ENCODE assay signal across 15 cellular contexts in the genomic region with DNA sequence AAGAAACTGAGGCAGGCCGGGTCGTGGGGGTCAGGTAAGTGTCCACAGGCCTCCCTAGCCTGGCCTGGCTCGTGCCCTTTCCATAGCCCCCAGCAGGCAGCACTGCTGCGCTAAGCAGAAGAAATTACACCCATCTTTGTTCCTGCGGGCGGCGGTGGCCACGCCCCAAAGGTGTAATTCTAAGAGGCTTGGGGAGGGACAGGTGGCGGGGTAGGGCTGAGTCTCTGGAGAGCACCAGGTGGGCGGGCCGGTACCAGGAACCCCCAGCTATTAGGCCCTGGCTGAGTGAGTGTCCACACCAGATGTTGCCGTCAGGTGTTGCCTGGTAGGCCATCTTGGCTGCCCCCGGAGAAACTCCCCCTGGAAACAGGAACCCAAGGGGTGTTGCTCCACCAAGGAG. TPM values are rescaled to one million over a fixed set of nuclear protein-coding genes. Genes with fewer than 3 reads are reported as not detected.
DNase-seq lines count a peak whose midpoint lies in the region; ATAC-seq and TF ChIP-seq lines count a peak whose summit lies in the region.
"Had no signal": no experiment of that assay in that cellular context is flagged by ENCODE, and none has a peak within 500 bp of the region (broad histone marks: within the 10 kb centered on the region; RNA-seq: fewer than 3 reads in every experiment).

No MANE protein-coding gene starts in this region.

- no peaks in the 10 kb centered on the region for H3K9me3 ChIP-seq in Caco-2
- no peaks in the 10 kb centered on the region for H3K9me3 ChIP-seq in lower lobe of right lung
- H3K9me3 ChIP-seq in breast epithelium: no peaks in the 10 kb centered on the region
- H3K9me3 ChIP-seq: gastrocnemius medialis had no signal

- H3K36me3 ChIP-seq in Caco-2 (ENCODE audit: control insufficient read depth, insufficient read depth, low read length) (peaks cover 3% of the 10 kb centered on the region), lower lobe of right lung (no peaks in the 10 kb centered on the region), breast epithelium (no peaks in the 10 kb centered on the region)
- H3K36me3 ChIP-seq: gastrocnemius medialis had no signal

- H3K4me1 ChIP-seq in Caco-2: peaks cover 32% of the 10 kb centered on the region
- H3K4me1 ChIP-seq in lower lobe of right lung: peaks cover 9% of the 10 kb centered on the region
- no peaks in the 10 kb centered on the region for H3K4me1 ChIP-seq in breast epithelium

- H3K4me1 Mint-ChIP-seq in Caco-2 (ENCODE audit: low read depth, unreplicated experiment) (peaks cover 38% of the 10 kb centered on the region), mesothelial cell of epicardium (peaks cover 3% of the 10 kb centered on the region)

- BruUV-seq in Caco-2 (replicated peaks; lab: Mats Ljungman, UMichigan): no TSS peak

- H3K27ac ChIP-seq in lower lobe of right lung (no peak overlapping the region), breast epithelium (no peak overlapping the region)
- H3K27ac ChIP-seq: gastrocnemius medialis had no signal

- POLR2A ChIA-PET in Caco-2 (lab: Charles Lee): no interaction called here

- TF ChIP-seq CTCF in Caco-2 (IDR thresholded peaks at IDR 0.05; ENCODE audit: insufficient read depth in 1 of 2, low read depth in 1 of 2, low read length in 1 of 2, severe bottlenecking in 1 of 2, unreplicated experiment in 1 of 2) (peak; percentile 59 to 80), lower lobe of right lung (IDR thresholded peaks at IDR 0.05) (peak; percentile 32), mesothelial cell of epicardium (IDR thresholded peaks at IDR 0.05; ENCODE audit: unreplicated experiment) (no peak), breast epithelium (IDR thresholded peaks at IDR 0.05) (no peak)

- no peaks in the 10 kb centered on the region for H3K27me3 Mint-ChIP-seq in Caco-2 (ENCODE audit: insufficient read depth, unreplicated experiment)
- H3K27me3 Mint-ChIP-seq in mesothelial cell of epicardium (ENCODE audit: low read depth): no peaks in the 10 kb centered on the region
- H3K27me3 Mint-ChIP-seq: activated CD4-positive, alpha-beta T cell treated with anti-CD3 and anti-CD28 coated beads for 36 hours; activated T-helper 17 cell treated with anti-CD3 and anti-CD28 coated beads, Interleukin-2, amount 50 U/mL, for 72 hours had no signal

- H3K9me3 Mint-ChIP-seq in Caco-2 (ENCODE audit: unreplicated experiment) (no peaks in the 10 kb centered on the region), mesothelial cell of epicardium (no peaks in the 10 kb centered on the region)
- H3K9me3 Mint-ChIP-seq: activated T-helper 17 cell treated with anti-CD3 and anti-CD28 coated beads, Interleukin-2, amount 50 U/mL, for 72 hours had no signal

- no peak for TF ChIP-seq POLR2A in breast epithelium (IDR thresholded peaks at IDR 0.05)

- H3K4me3 Mint-ChIP-seq in Caco-2 (ENCODE audit: unreplicated experiment) (no peak overlapping the region), mesothelial cell of epicardium (no peak overlapping the region)
- H3K4me3 Mint-ChIP-seq: activated CD4-positive, alpha-beta T cell treated with anti-CD3 and anti-CD28 coated beads for 36 hours; activated T-helper 17 cell treated with anti-CD3 and anti-CD28 coated beads, Interleukin-2, amount 50 U/mL, for 72 hours had no signal

- intact Hi-C loops in Caco-2 (cut with micrococcal nuclease; ENCODE audit: unreplicated experiment): loop anchor here (1.0 kb wide), 2 partner anchors 29 to 49 kb away; no protein-coding TSS in a partner anchor
- intact Hi-C loops in lower lobe of right lung (cut with DNase I): no loop called here
- intact Hi-C loops in breast epithelium (cut with DNase I; ENCODE audit: low total_unique reads): no loop called here

- ATAC-seq in lower lobe of right lung: peak; percentile 89 to 93
- ATAC-seq in activated CD4-positive, CD25-positive, alpha-beta regulatory T cell treated with anti-CD3 and anti-CD28 coated beads, Interleukin-2, amount 50 U/mL, for 24 hours: no peak
- ATAC-seq in HG03432 (IDR thresholded peaks at IDR 0.05; ENCODE audit: unreplicated experiment): no peak
- ATAC-seq: activated CD4-positive, alpha-beta T cell treated with anti-CD3 and anti-CD28 coated beads for 36 hours; activated T-helper 17 cell treated with anti-CD3 and anti-CD28 coated beads, Interleukin-2, amount 50 U/mL, for 72 hours; gastrocnemius medialis; PC-3 had no signal

- H3K27ac Mint-ChIP-seq in Caco-2 (ENCODE audit: unreplicated experiment) (no peak overlapping the region), mesothelial cell of epicardium (no peak overlapping the region)
- H3K27ac Mint-ChIP-seq: activated CD4-positive, alpha-beta T cell treated with anti-CD3 and anti-CD28 coated beads for 36 hours; activated T-helper 17 cell treated with anti-CD3 and anti-CD28 coated beads, Interleukin-2, amount 50 U/mL, for 72 hours had no signal

- no peaks in the 10 kb centered on the region for H3K27me3 ChIP-seq in Caco-2 (replicated peaks; ENCODE audit: control insufficient read depth, insufficient read depth, low read length)
- H3K27me3 ChIP-seq in lower lobe of right lung (ENCODE audit: low read depth): no peaks in the 10 kb centered on the region
- H3K27me3 ChIP-seq in breast epithelium: no peaks in the 10 kb centered on the region
- H3K27me3 ChIP-seq: gastrocnemius medialis had no signal

- H3K4me3 ChIP-seq in Caco-2 (ENCODE audit: low read depth, low read length): no peak overlapping the region
- H3K4me3 ChIP-seq in lower lobe of right lung: no peak overlapping the region
- no peak overlapping the region for H3K4me3 ChIP-seq in breast epithelium
- H3K4me3 ChIP-seq: gastrocnemius medialis had no signal

- CTCF ChIA-PET in Caco-2 (lab: Charles Lee): interaction anchor here (1.1 kb wide), 1 partner anchor 30 kb away, joined by 5 read pairs; a partner anchor contains a TSS

- peaks cover 87% of the 10 kb centered on the region for H3K36me3 Mint-ChIP-seq in Caco-2 (ENCODE audit: insufficient read depth, unreplicated experiment)
- peaks cover 5% of the 10 kb centered on the region for H3K36me3 Mint-ChIP-seq in mesothelial cell of epicardium

- peak; percentile 74 to 78 for DNase-seq in Caco-2
- peak; percentile 89 to 92 for DNase-seq in NCI-H187 (lab: John Stamatoyannopoulos, UW)
- DNase-seq in SW480 (ENCODE audit: low spot score): peak; percentile 46
- peak; percentile 81 for DNase-seq in lower lobe of right lung
- DNase-seq in mesothelial cell of epicardium (ENCODE audit: low spot score in 2 of 2, unreplicated experiment in 2 of 2): no peak
- no peak for DNase-seq in breast epithelium (ENCODE audit: low spot score in 2 of 2)
- DNase-seq: ACHN; activated CD4-positive, alpha-beta T cell treated with anti-CD3 and anti-CD28 coated beads for 36 hours; effector memory CD4-positive, alpha-beta T cell; gastrocnemius medialis; GOT3; PC-3 had no signal

RNA-seq across cellular contexts. Expression of a gene that starts 12.3 kb away (rescaled TPM):
- total RNA-seq in Caco-2 (2022) (87.1 and 102 TPM in 2 replicates), lower lobe of right lung (276 TPM), mesothelial cell of epicardium (154 to 163 TPM (median 155 TPM) in 3 replicates), breast epithelium (100 to 1,000 TPM in 1 of 3 donors, 10 to 100 TPM in 2; 85.9 to 109 (median 97.0) TPM)

RNA-seq across cellular contexts. Expression of a gene that starts 29.3 kb away (rescaled TPM):
- 492 and 501 TPM in 2 replicates for total RNA-seq in Caco-2 (2022)
- 126 TPM for total RNA-seq in lower lobe of right lung
- 51.1 to 54.9 TPM (median 54.7 TPM) in 3 replicates for total RNA-seq in mesothelial cell of epicardium
- 100 to 1,000 TPM in 1 of 3 donors, 10 to 100 TPM in 2; 20.6 to 117 (median 93.7) TPM for total RNA-seq in breast epithelium

RNA-seq across cellular contexts. Expression of a gene that starts 49.7 kb away (rescaled TPM):
- total RNA-seq in Caco-2 (2022) (19.3 and 25.0 TPM in 2 replicates), lower lobe of right lung (104 TPM), mesothelial cell of epicardium (44.0 to 48.0 TPM (median 45.0 TPM) in 3 replicates), breast epithelium (10 to 100 TPM; 18.7 to 39.2 (median 28.2) TPM)

Comparison
In these comparisons a context has a peak if more than half of its experiments do, and no peak if none do; other contexts are left out.
1. DNase-seq: peak in Caco-2 (2 of 2), NCI-H187 (2 of 2), SW480 (single experiment) and lower lobe of right lung (single experiment); none in mesothelial cell of epicardium (0 of 2) and breast epithelium (0 of 2).
2. CTCF ChIP-seq: peak in Caco-2 (2 of 2) and lower lobe of right lung (single experiment); none in mesothelial cell of epicardium (single experiment) and breast epithelium (0 of 3).
3. ATAC-seq: peak in lower lobe of right lung (2 of 2); none in activated CD4-positive, CD25-positive, alpha-beta regulatory T cell treated with anti-CD3 and anti-CD28 coated beads, Interleukin-2, amount 50 U/mL, for 24 hours (0 of 2) and HG03432 (single experiment).